In the genomic region with DNA sequence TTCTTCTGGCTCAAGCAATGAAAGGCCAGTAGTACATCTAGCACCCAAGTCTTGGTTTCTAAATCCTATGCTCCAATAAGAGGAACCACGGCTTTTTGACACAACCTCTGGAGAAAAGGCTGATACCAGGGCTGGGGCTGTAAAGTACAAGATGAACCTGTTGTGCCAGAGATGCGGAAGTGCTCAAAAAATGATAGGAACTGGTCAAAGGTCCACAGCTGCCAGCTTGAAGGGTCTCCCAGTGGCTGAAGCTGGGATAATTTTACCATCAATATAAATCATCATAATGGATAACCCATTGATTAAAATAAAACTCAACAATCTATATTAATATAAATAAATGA, we compare ENCODE assay signal across 8 cellular contexts. TPM values are rescaled to one million over a fixed set of nuclear protein-coding genes. Genes with fewer than 3 reads are reported as not detected.
DNase-seq lines count a peak whose midpoint lies in the region; ATAC-seq and TF ChIP-seq lines count a peak whose summit lies in the region.

No MANE protein-coding gene starts in this region.

- H3K4me1 ChIP-seq in fibroblast of lung (ENCODE audit: control insufficient read depth, extremely low read depth, insufficient read depth, low read length) = peaks cover 10% of the 10 kb centered on the region
- peaks cover 6% of the 10 kb centered on the region for H3K4me1 ChIP-seq in psoas muscle

- H3K9me3 ChIP-seq in SU-DHL-6 (ENCODE audit: insufficient read depth, low read length) (no peaks in the 10 kb centered on the region), fibroblast of lung (ENCODE audit: control insufficient read depth, insufficient read depth, low read depth, low read length) (no peaks in the 10 kb centered on the region), psoas muscle (no peaks in the 10 kb centered on the region)

- no peaks in the 10 kb centered on the region for H3F3A ChIP-seq in SU-DHL-6 (ENCODE audit: insufficient read depth)

- H3K79me2 ChIP-seq in SU-DHL-6 (ENCODE audit: insufficient read depth, low read length) = peaks cover 24% of the 10 kb centered on the region
- peaks cover 41% of the 10 kb centered on the region for H3K79me2 ChIP-seq in fibroblast of lung (ENCODE audit: control insufficient read depth, insufficient read depth, low read length)

- intact Hi-C loops in psoas muscle (cut with DNase I) = loop anchor here (2.0 to 5.0 kb wide), 3 partner anchors 34 to 39 kb away; partner anchors contain the start of gene ECT2 (in 1 of the 2)

- H3K36me3 ChIP-seq in SU-DHL-6 (ENCODE audit: low read length) = no peaks in the 10 kb centered on the region
- H3K36me3 ChIP-seq in fibroblast of lung (ENCODE audit: control insufficient read depth, insufficient read depth, low read length) = no peaks in the 10 kb centered on the region
- no peaks in the 10 kb centered on the region for H3K36me3 ChIP-seq in psoas muscle (ENCODE audit: insufficient read depth in 1 of 2, low read depth in 1 of 2)

- peak; percentile 8 for DNase-seq in COLO668 (lab: John Stamatoyannopoulos, UW; ENCODE audit: unreplicated experiment)
- DNase-seq in fibroblast of lung (ENCODE audit: low read depth in 2 of 2) = no peak
- no peak for DNase-seq in psoas muscle
- DNase-seq in NCI-H510A (lab: John Stamatoyannopoulos, UW) = no peak
- no peak for DNase-seq in stimulated activated CD4-positive, alpha-beta T cell treated with anti-CD3 and anti-CD28 coated beads, Interleukin-4, amount 100 ng/mL, for 1 hour
- no peak for DNase-seq in dermis blood vessel endothelial cell

- H3K27ac ChIP-seq in SU-DHL-6 (ENCODE audit: low read depth, low read length) (peak overlapping the region; percentile 30), fibroblast of lung (ENCODE audit: insufficient read depth, low read length) (peak overlapping the region; percentile 98), psoas muscle (peak overlapping the region; percentile 87)

- H3K4me3 ChIP-seq in SU-DHL-6 (ENCODE audit: insufficient read depth, low read length, poor library complexity, severe bottlenecking) = peak overlapping the region; percentile 85
- H3K4me3 ChIP-seq in fibroblast of lung (replicated peaks in 1 of 4; ENCODE audit: control extremely low read depth in 1 of 4, insufficient read depth in 1 of 4, low read depth in 3 of 4, low read length in 4 of 4) = peak overlapping the region; percentile 88 to 97 (median 94)
- H3K4me3 ChIP-seq in psoas muscle = peak overlapping the region; percentile 97

- peak overlapping the region; percentile 74 for H3K9ac ChIP-seq in SU-DHL-6 (ENCODE audit: low read length)
- H3K9ac ChIP-seq in fibroblast of lung (ENCODE audit: insufficient read depth, low read length) = peak overlapping the region; percentile 48

- H3K27me3 ChIP-seq in SU-DHL-6 (ENCODE audit: low read length) (no peaks in the 10 kb centered on the region), fibroblast of lung (ENCODE audit: control insufficient read depth, insufficient read depth, low read length) (no peaks in the 10 kb centered on the region), psoas muscle (ENCODE audit: insufficient read depth in 3 of 3, low read length in 2 of 3) (no peaks in the 10 kb centered on the region)

- TF ChIP-seq CTCF in SU-DHL-6 (IDR thresholded peaks at IDR 0.05; ENCODE audit: insufficient read depth, low read length, poor library complexity, severe bottlenecking) = no peak
- no peak for TF ChIP-seq CTCF in fibroblast of lung (conservative IDR thresholded peaks at IDR 0.05 in 1 of 2, IDR thresholded peaks at IDR 0.05 in 1 of 2; ENCODE audit: low read depth in 1 of 2, low read length in 2 of 2)
- TF ChIP-seq CTCF in psoas muscle (IDR thresholded peaks at IDR 0.05) = no peak

- ATAC-seq in HG02852 (IDR thresholded peaks at IDR 0.05; ENCODE audit: unreplicated experiment) (peak; percentile 0), psoas muscle (peak in 1 of 4 donors; percentile 14)

- H3K4me2 ChIP-seq in SU-DHL-6 (ENCODE audit: low read depth, low read length, poor library complexity, severe bottlenecking) (peak overlapping the region; percentile 74), fibroblast of lung (ENCODE audit: extremely low read depth, insufficient read depth, low read length) (peak overlapping the region; percentile 87)

- H4K20me1 ChIP-seq in SU-DHL-6 (ENCODE audit: low read depth, low read length) (no peaks in the 10 kb centered on the region), fibroblast of lung (ENCODE audit: control insufficient read depth, extremely low read depth, insufficient read depth, low read length) (no peaks in the 10 kb centered on the region)

- H2AFZ ChIP-seq in SU-DHL-6 (ENCODE audit: low read depth, low read length, severe bottlenecking) (peak overlapping the region; percentile 92), fibroblast of lung (ENCODE audit: low read length) (peak overlapping the region; percentile 73)

- 12 to 19% (median 13%) methylated on average over 2 of the region's 2 CpGs for WGBS in psoas muscle, 3 donors

- no peaks in the 10 kb centered on the region for H3K9me2 ChIP-seq in SU-DHL-6 (replicated peaks; ENCODE audit: insufficient read depth, low read length)

RNA-seq across cellular contexts. Expression of gene NCEH1, which starts 0.6 kb away (rescaled TPM):
- total RNA-seq in fibroblast of lung (3.1 and 9.9 TPM in 2 replicates), psoas muscle (10 to 100 TPM in 1 of 4 donors, 1 to 10 TPM in 3; 4.0 to 12.0 (median 7.3) TPM), dermis blood vessel endothelial cell (5.4 and 14.4 TPM in 2 replicates)
- polyA plus RNA-seq in fibroblast of lung (11.4 and 42.4 TPM in 2 replicates), psoas muscle (1 to 10 TPM; 2.6 to 5.1 (median 3.6) TPM)
- 6.7 and 22.7 TPM in 2 replicates for polyA plus RNA-seq in fibroblast of lung (2012)
- 5.5 and 21.2 TPM in 2 replicates for polyA minus RNA-seq in fibroblast of lung (ENCODE audit: low replicate concordance)

RNA-seq across cellular contexts. Expression of gene ECT2, which starts 39.1 kb away (rescaled TPM):
- total RNA-seq in fibroblast of lung (14.6 and 34.5 TPM in 2 replicates), psoas muscle (1 to 10 TPM; 2.0 to 4.5 (median 2.5) TPM), dermis blood vessel endothelial cell (34.0 and 55.3 TPM in 2 replicates)
- polyA plus RNA-seq in fibroblast of lung (20.5 and 51.6 TPM in 2 replicates), psoas muscle (1 to 10 TPM; 1.9 to 6.9 (median 2.2) TPM)
- 13.0 and 31.7 TPM in 2 replicates for polyA plus RNA-seq in fibroblast of lung (2012)
- 2.5 and 12.9 TPM in 2 replicates for polyA minus RNA-seq in fibroblast of lung (ENCODE audit: low replicate concordance)

Comparison
In these comparisons a context has a peak if more than half of its experiments do, and no peak if none do; other contexts are left out.
1. H3K27ac ChIP-seq: peak in every context shown above with its lines; median percentile 98 in fibroblast of lung; 87 in psoas muscle; 30 in SU-DHL-6.